ENCODE assay signal across 8 cellular contexts in the genomic region with DNA sequence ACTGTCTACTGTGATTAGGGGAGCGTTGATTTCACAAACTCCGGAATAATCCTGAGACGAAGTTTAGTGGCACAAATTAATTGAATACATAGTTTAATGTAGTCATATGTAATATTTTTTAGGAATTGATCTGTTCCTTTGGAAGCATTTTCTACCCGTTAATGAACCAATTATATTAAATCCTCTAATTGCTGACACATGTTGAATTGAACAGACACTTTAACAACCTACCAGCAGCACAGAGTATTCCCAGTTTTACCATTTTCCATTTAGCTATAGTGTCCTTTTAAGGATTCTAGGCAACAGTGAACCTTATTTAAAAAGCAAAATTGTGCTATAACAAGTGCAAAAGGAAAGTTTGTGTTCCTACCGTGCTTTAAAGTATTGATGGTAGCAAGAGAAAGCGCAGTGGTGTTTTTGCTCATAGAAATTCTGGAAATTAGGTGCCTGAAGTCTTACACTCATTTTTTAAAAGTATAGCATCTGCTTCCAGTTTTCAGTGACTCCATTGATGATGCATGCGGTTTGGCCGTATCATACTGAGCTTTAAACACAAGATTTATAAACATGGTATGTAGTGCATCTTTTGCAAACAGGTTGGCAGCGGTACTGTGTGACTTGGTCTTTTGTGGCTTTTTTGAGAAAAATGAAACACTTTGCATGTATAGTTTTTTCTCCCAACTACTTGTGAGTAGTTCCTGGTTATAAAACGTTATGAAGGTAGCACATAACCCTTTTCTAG. TPM values are rescaled to one million over a fixed set of nuclear protein-coding genes. Genes with fewer than 3 reads are reported as not detected.
DNase-seq lines count a peak whose midpoint lies in the region; ATAC-seq, FAIRE-seq and TF ChIP-seq lines count a peak whose summit lies in the region.

No MANE protein-coding gene starts in this region.

- peak overlapping the region; percentile 100 for H3K9ac ChIP-seq in keratinocyte (ENCODE audit: control insufficient read depth, extremely low read depth, insufficient read depth, low read length)

- peaks cover 33% of the 10 kb centered on the region for H3K4me1 ChIP-seq in keratinocyte (ENCODE audit: control insufficient read depth, extremely low read depth, insufficient read depth, low read length)
- peaks cover 3% of the 10 kb centered on the region for H3K4me1 ChIP-seq in testis

- 2 to 8% methylated on average over 10 of the region's 10 CpGs for WGBS in testis, 2 donors

- dilution Hi-C loops in keratinocyte (cut with MboI; ENCODE audit: extremely low pct_ligation_motif_present, low sequenced_read_pairs) = no loop called here

- TF ChIP-seq CTCF in keratinocyte (optimal IDR thresholded peaks at IDR 0.05 in 1 of 3, IDR thresholded peaks at IDR 0.05 in 1 of 3, conservative IDR thresholded peaks at IDR 0.05 in 1 of 3; ENCODE audit: extremely low read depth in 1 of 3, insufficient read depth in 2 of 3, low read length in 3 of 3) = no peak
- no peak for TF ChIP-seq CTCF in testis (IDR thresholded peaks at IDR 0.05)

- H2AFZ ChIP-seq in keratinocyte (ENCODE audit: control insufficient read depth, low read length) = no peak overlapping the region

- no peak for FAIRE-seq in keratinocyte (lab: Jason Lieb, UNC)

- H3K27ac ChIP-seq in keratinocyte (ENCODE audit: control insufficient read depth, insufficient read depth, low read length) (peak overlapping the region; percentile 100), testis (peak overlapping the region; percentile 99)

- H3K4me3 ChIP-seq in keratinocyte (ENCODE audit: control insufficient read depth in 2 of 3, extremely low read depth in 1 of 3, insufficient read depth in 2 of 3, low read depth in 1 of 3, low read length in 3 of 3) (peak overlapping the region; percentile 87 to 99 (median 99)), testis (peak overlapping the region; percentile 82 to 91)

- no peak for TF ChIP-seq POLR2A in testis (IDR thresholded peaks at IDR 0.05)

- peaks cover 68% of the 10 kb centered on the region for H3K79me2 ChIP-seq in keratinocyte (ENCODE audit: control insufficient read depth, insufficient read depth, low read length)

- peaks cover 47% of the 10 kb centered on the region for H4K20me1 ChIP-seq in keratinocyte (ENCODE audit: control insufficient read depth, extremely low read depth, insufficient read depth, low read length)

- peaks cover 76% of the 10 kb centered on the region for H3K36me3 Mint-ChIP-seq in activated T-cell treated with anti-CD3 and anti-CD28 coated beads, Interleukin-2, amount 50 U/mL, for 24 hours (ENCODE audit: low read depth)
- H3K36me3 Mint-ChIP-seq in activated naive CD8-positive, alpha-beta T cell treated with anti-CD3 and anti-CD28 coated beads, Interleukin-2, amount 50 U/mL, for 24 hours (ENCODE audit: low read depth) = peaks cover 52% of the 10 kb centered on the region

- no peaks in the 10 kb centered on the region for H3K27me3 Mint-ChIP-seq in activated T-cell treated with anti-CD3 and anti-CD28 coated beads, Interleukin-2, amount 50 U/mL, for 24 hours
- peaks cover 1% of the 10 kb centered on the region for H3K27me3 Mint-ChIP-seq in activated naive CD8-positive, alpha-beta T cell treated with anti-CD3 and anti-CD28 coated beads, Interleukin-2, amount 50 U/mL, for 24 hours

- peaks cover 4% of the 10 kb centered on the region for H3K9me1 ChIP-seq in keratinocyte (ENCODE audit: control insufficient read depth, extremely low read depth, insufficient read depth, low read length)

- H3K4me3 Mint-ChIP-seq in activated T-cell treated with anti-CD3 and anti-CD28 coated beads, Interleukin-2, amount 50 U/mL, for 24 hours = peak overlapping the region; percentile 98
- peak overlapping the region; percentile 89 for H3K4me3 Mint-ChIP-seq in activated naive CD8-positive, alpha-beta T cell treated with anti-CD3 and anti-CD28 coated beads, Interleukin-2, amount 50 U/mL, for 24 hours

- H3K9me3 ChIP-seq in keratinocyte (ENCODE audit: control insufficient read depth, low read depth, low read length) (no peaks in the 10 kb centered on the region), testis (no peaks in the 10 kb centered on the region)

- H3K27ac Mint-ChIP-seq in activated T-cell treated with anti-CD3 and anti-CD28 coated beads, Interleukin-2, amount 50 U/mL, for 24 hours = peak overlapping the region; percentile 100
- peak overlapping the region; percentile 99 for H3K27ac Mint-ChIP-seq in activated naive CD8-positive, alpha-beta T cell treated with anti-CD3 and anti-CD28 coated beads, Interleukin-2, amount 50 U/mL, for 24 hours

- H3K9me3 Mint-ChIP-seq in activated T-cell treated with anti-CD3 and anti-CD28 coated beads, Interleukin-2, amount 50 U/mL, for 24 hours = no peaks in the 10 kb centered on the region
- H3K9me3 Mint-ChIP-seq in activated naive CD8-positive, alpha-beta T cell treated with anti-CD3 and anti-CD28 coated beads, Interleukin-2, amount 50 U/mL, for 24 hours = no peaks in the 10 kb centered on the region

- peak overlapping the region; percentile 96 for H3K4me2 ChIP-seq in keratinocyte (ENCODE audit: control insufficient read depth, extremely low read depth, insufficient read depth, low read depth, low read length)

- H3K36me3 ChIP-seq in keratinocyte (ENCODE audit: control insufficient read depth in 2 of 2, extremely low read depth in 1 of 2, insufficient read depth in 2 of 2, low read length in 2 of 2) = peaks cover 9 to 23% of the 10 kb centered on the region in 2 experiments
- H3K36me3 ChIP-seq in testis (ENCODE audit: low read depth, missing control alignments) = no peaks in the 10 kb centered on the region

- H3K4me1 Mint-ChIP-seq in activated T-cell treated with anti-CD3 and anti-CD28 coated beads, Interleukin-2, amount 50 U/mL, for 24 hours (ENCODE audit: low read depth) = peaks cover 67% of the 10 kb centered on the region
- H3K4me1 Mint-ChIP-seq in activated naive CD8-positive, alpha-beta T cell treated with anti-CD3 and anti-CD28 coated beads, Interleukin-2, amount 50 U/mL, for 24 hours = peaks cover 52% of the 10 kb centered on the region

- ATAC-seq in activated naive CD8-positive, alpha-beta T cell treated with anti-CD3 and anti-CD28 coated beads, Interleukin-2, amount 50 U/mL, for 24 hours = no peak
- ATAC-seq in GM18870 (IDR thresholded peaks at IDR 0.05; ENCODE audit: unreplicated experiment) = no peak

- intact Hi-C loops in testis (cut with DNase I; ENCODE audit: low total_unique reads) = no loop called here

- DNase-seq in activated T-cell treated with anti-CD3 and anti-CD28 coated beads, Interleukin-2, amount 50 U/mL, for 24 hours = no peak
- no peak for DNase-seq in activated T-cell treated with anti-CD3 and anti-CD28 coated beads, Interleukin-2, amount 50 U/mL, for 1 hour
- no peak for DNase-seq in activated naive CD8-positive, alpha-beta T cell treated with anti-CD3 and anti-CD28 coated beads, Interleukin-2, amount 50 U/mL, for 24 hours
- DNase-seq in keratinocyte (ENCODE audit: low read depth, low spot score) (no peak), testis (no peak), SKM-1 (lab: John Stamatoyannopoulos, UW; ENCODE audit: unreplicated experiment) (no peak)
- DNase-seq in stimulated activated CD4-positive, alpha-beta T cell treated with anti-CD3 and anti-CD28 coated beads, Interleukin-4, amount 100 ng/mL, for 1 hour = no peak

- no peaks in the 10 kb centered on the region for H3K27me3 ChIP-seq in keratinocyte (ENCODE audit: control insufficient read depth, extremely low read depth, insufficient read depth, low read length)
- H3K27me3 ChIP-seq in testis = no peaks in the 10 kb centered on the region

RNA-seq across cellular contexts. Expression of a gene that starts 1.8 kb away (rescaled TPM):
- polyA plus RNA-seq in keratinocyte (83.2 to 127 TPM (median 98.1 TPM) in 3 replicates), testis (ENCODE audit: insufficient read depth, low read depth, low replicate concordance) (133 TPM)
- 557 TPM for polyA plus RNA-seq in keratinocyte (2011; ENCODE audit: low read depth)
- polyA plus RNA-seq in keratinocyte (2011; cell fraction: cytosol; rRNA removed) = 54.7 and 75.1 TPM in 2 replicates
- 95.3 and 148 TPM in 2 replicates for polyA plus RNA-seq in keratinocyte (2011; cell fraction: nucleus; rRNA removed)
- 149 and 182 TPM in 2 replicates for polyA plus RNA-seq in keratinocyte (2012; ENCODE audit: low replicate concordance)
- 58.7 to 160 TPM (median 143 TPM) in 3 replicates for polyA minus RNA-seq in keratinocyte
- polyA minus RNA-seq in keratinocyte (2011; cell fraction: cytosol; rRNA and poly(A)+ RNA removed) = 88.8 TPM
- polyA minus RNA-seq in keratinocyte (2011; cell fraction: nucleus; rRNA and poly(A)+ RNA removed) = 134 and 234 TPM in 2 replicates
- 100 to 1,000 TPM; 121 to 157 TPM for total RNA-seq in testis
